In genomic region chr7:74051629-74052410, GRCh38 we compare ENCODE assay signal across 8 cellular contexts. TPM values are rescaled to one million over a fixed set of nuclear protein-coding genes. Genes with fewer than 3 reads are reported as not detected.
DNase-seq lines count a peak whose midpoint lies in the region; ATAC-seq, FAIRE-seq and TF ChIP-seq lines count a peak whose summit lies in the region.
"Had no signal": no experiment of that assay in that cellular context is flagged by ENCODE, and none has a peak within 500 bp of the region (broad histone marks: within the 10 kb centered on the region; RNA-seq: fewer than 3 reads in every experiment).

No MANE protein-coding gene starts in this region.

- no peaks in the 10 kb centered on the region for H4K20me1 ChIP-seq in mammary epithelial cell (ENCODE audit: insufficient read depth, low read length)

- no peak overlapping the region for H3K27ac Mint-ChIP-seq in T-helper 17 cell

- intact Hi-C loops in mammary epithelial cell (cut with micrococcal nuclease) (loop anchor here (1.0 kb wide), 1 partner anchor 349 kb away; no protein-coding TSS in a partner anchor), pancreas (cut with DNase I) (no loop called here)

- H3K4me1 ChIP-seq in mammary epithelial cell (ENCODE audit: insufficient read depth, low read length) (no peaks in the 10 kb centered on the region), pancreas (peaks cover 0 to 16% (median 3%) of the 10 kb centered on the region in 3 donors)

- H3K4me1 Mint-ChIP-seq in T-helper 17 cell: no peaks in the 10 kb centered on the region

- CTCF ChIA-PET in mammary epithelial cell (lab: Charles Lee; ENCODE audit: low non-redundant PET): no interaction called here

- no peaks in the 10 kb centered on the region for H3K27me3 Mint-ChIP-seq in T-helper 17 cell

- H3K4me3 Mint-ChIP-seq in T-helper 17 cell: no peak overlapping the region
- H3K4me3 Mint-ChIP-seq: nephron had no signal

- TF ChIP-seq CTCF in GM12872 (IDR thresholded peaks at IDR 0.05; ENCODE audit: insufficient read depth, low read depth, low read length): peak; percentile 50
- TF ChIP-seq CTCF in mammary epithelial cell (conservative IDR thresholded peaks at IDR 0.05 in 1 of 2, IDR thresholded peaks at IDR 0.05 in 1 of 2; ENCODE audit: extremely low read depth in 1 of 2, insufficient read depth in 1 of 2, low read depth in 1 of 2, low read length in 2 of 2): peak; percentile 41 to 47
- TF ChIP-seq CTCF in pancreas (IDR thresholded peaks at IDR 0.05): peak in 2 of 4 donors; percentile 13 to 38

- H3K9ac ChIP-seq in mammary epithelial cell (ENCODE audit: insufficient read depth, low read length): no peak overlapping the region

- no peak overlapping the region for H3K4me2 ChIP-seq in mammary epithelial cell (ENCODE audit: insufficient read depth, low read depth, low read length)

- H3K36me3 ChIP-seq in MG63: no peaks in the 10 kb centered on the region
- no peaks in the 10 kb centered on the region for H3K36me3 ChIP-seq in mammary epithelial cell (ENCODE audit: insufficient read depth, low read length)
- peaks cover 0 to 20% (median 0%) of the 10 kb centered on the region in 3 donors for H3K36me3 ChIP-seq in pancreas

- dilution Hi-C loops in mammary epithelial cell (cut with HindIII; ENCODE audit: low sequenced_read_pairs): no loop called here

- H3K36me3 Mint-ChIP-seq in T-helper 17 cell (ENCODE audit: low read depth): no peaks in the 10 kb centered on the region

- peak; percentile 10 for DNase-seq in MG63
- DNase-seq in mammary epithelial cell: no peak
- DNase-seq in pancreas: peak in 5 of 6 donors; percentile 66 to 79 (median 70)
- no peak for DNase-seq in T-helper 17 cell

- WGBS in mammary epithelial cell (ENCODE audit: low coverage, missing lambda C conversion rate): 48% methylated on average over 15 of the region's 16 CpGs
- 43 to 49% methylated on average over 16 of the region's 16 CpGs for WGBS in pancreas, 2 donors

- H3K4me3 ChIP-seq in MG63 (no peak overlapping the region), mammary epithelial cell (replicated peaks in 1 of 3; ENCODE audit: insufficient read depth in 1 of 3, low read depth in 2 of 3, low read length in 3 of 3) (no peak overlapping the region), pancreas (no peak overlapping the region)

- H3K9me3 ChIP-seq in MG63 (no peaks in the 10 kb centered on the region), mammary epithelial cell (replicated peaks; ENCODE audit: insufficient read depth, low read length) (no peaks in the 10 kb centered on the region), pancreas (no peaks in the 10 kb centered on the region), T-helper 17 cell (ENCODE audit: control insufficient read depth, low read length, poor library complexity, severe bottlenecking) (no peaks in the 10 kb centered on the region)

- no peak overlapping the region for H2AFZ ChIP-seq in mammary epithelial cell (ENCODE audit: low read depth, low read length)

- ATAC-seq in pancreas (peak; percentile 35 to 77 (median 67)), HG02840 (IDR thresholded peaks at IDR 0.05; ENCODE audit: low FRiP score, unreplicated experiment) (no peak), T-helper 17 cell (no peak), HG02870 (IDR thresholded peaks at IDR 0.05; ENCODE audit: unreplicated experiment) (no peak)

- no TSS peak for BruUV-seq in mammary epithelial cell (replicated peaks; lab: Mats Ljungman, UMichigan)

- H3K27ac ChIP-seq in mammary epithelial cell (ENCODE audit: insufficient read depth, low read depth, low read length) (no peak overlapping the region), pancreas (no peak overlapping the region)

- in situ Hi-C loops in mammary epithelial cell (cut with MboI; ENCODE audit: low sequenced_read_pairs in 2 of 2): loop anchor here in 1 of 2 donors (25.0 kb wide), 1 partner anchor 335 kb away; no protein-coding TSS in a partner anchor

- no peak for FAIRE-seq in pancreas (lab: Jason Lieb, UNC)

- H3K27me3 ChIP-seq in MG63 (no peaks in the 10 kb centered on the region), mammary epithelial cell (ENCODE audit: insufficient read depth, low read length) (no peaks in the 10 kb centered on the region), pancreas (no peaks in the 10 kb centered on the region)

- no peaks in the 10 kb centered on the region for H3K79me2 ChIP-seq in mammary epithelial cell (ENCODE audit: insufficient read depth, low read length)

RNA-seq across cellular contexts. Expression of gene ELN, which starts 23.8 kb away (rescaled TPM):
- not detected in 2 replicates for total RNA-seq in MG63 (2014; rRNA removed; shearing (Covaris generic); ENCODE audit: low replicate concordance)
- total RNA-seq in mammary epithelial cell (under 1 TPM in 1 of 2 donors, not detected in 1; 0.50 TPM), pancreas (10 to 100 TPM; 36.8 to 84.2 (median 70.7) TPM), T-helper 17 cell (not detected)
- polyA plus RNA-seq in mammary epithelial cell (not detected), pancreas (100 to 1,000 TPM in 1 of 2 donors, 10 to 100 TPM in 1; 36.9 to 118 TPM)
- polyA minus RNA-seq in mammary epithelial cell: not detected

RNA-seq across cellular contexts. Expression of gene LIMK1, which starts 31.8 kb away (rescaled TPM):
- total RNA-seq in MG63 (2014; rRNA removed; shearing (Covaris generic); ENCODE audit: low replicate concordance): 13.2 and 26.9 TPM in 2 replicates
- total RNA-seq in mammary epithelial cell (10 to 100 TPM; 23.8 to 31.0 TPM), pancreas (10 to 100 TPM in 2 of 6 donors, 1 to 10 TPM in 4; 6.1 to 22.6 (median 9.5) TPM), T-helper 17 cell (10 to 100 TPM; 11.7 to 13.2 TPM)
- polyA plus RNA-seq in mammary epithelial cell (28.3 TPM), pancreas (1 to 10 TPM; 4.9 to 7.2 TPM)
- 103 TPM for polyA minus RNA-seq in mammary epithelial cell

Comparison
In these comparisons a context has a peak if more than half of its experiments do, and no peak if none do; other contexts are left out.
1. DNase-seq: peak in MG63 (single experiment) and pancreas (5 of 6); none in mammary epithelial cell (single experiment) and T-helper 17 cell (0 of 3).
2. ATAC-seq: peak in pancreas (4 of 4); none in HG02840 (single experiment), T-helper 17 cell (single experiment) and HG02870 (single experiment).
3. RNA of gene ELN, which starts 23.8 kb away (total RNA-seq): 36.8 to 84.2 TPM in pancreas; 0.50 TPM in mammary epithelial cell, not detected in T-helper 17 cell and not detected in MG63; every median in the first group is over 10 times any median in the second.